Comparison of ENCODE assay signal across 8 cellular contexts in the genomic region with DNA sequence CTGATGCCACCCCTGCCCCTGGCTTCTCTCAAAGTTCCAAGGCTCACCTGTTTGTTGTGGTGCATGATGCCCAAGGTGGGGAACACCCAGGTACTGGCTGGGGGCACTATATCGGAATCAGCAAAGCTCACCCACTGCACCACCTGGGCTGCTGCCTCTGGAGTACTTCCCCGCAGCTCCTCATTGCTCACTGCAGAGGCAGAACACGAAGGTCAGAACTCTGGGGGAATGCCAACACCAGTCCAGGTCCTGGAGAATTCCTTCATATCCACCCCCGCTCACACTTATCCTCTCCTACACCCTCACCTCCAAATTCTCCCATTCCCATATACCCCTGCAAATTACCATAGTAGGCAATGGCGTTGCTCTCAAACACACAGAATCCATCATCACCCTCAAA. TPM values are rescaled to one million over a fixed set of nuclear protein-coding genes. Genes with fewer than 3 reads are reported as not detected.
DNase-seq lines count a peak whose midpoint lies in the region; ATAC-seq and TF ChIP-seq lines count a peak whose summit lies in the region.
"Not testable (repeated sequence)": the region's sequence is repeated elsewhere in the genome, so short reads cannot be mapped to it uniquely, and the experiment has no call there.

No MANE protein-coding gene starts in this region.

- not testable (repeated sequence) for H3K27me3 Mint-ChIP-seq in Caco-2 (ENCODE audit: insufficient read depth, unreplicated experiment); IgD-negative memory B cell; activated T-cell treated with anti-CD3 and anti-CD28 coated beads, Interleukin-2, amount 50 U/mL, for 4 hours (ENCODE audit: low read depth); MCF 10A (ENCODE audit: insufficient read depth, unreplicated experiment); type B pancreatic cell
- peaks cover 15% of the 10 kb centered on the region for H3K27me3 Mint-ChIP-seq in neural progenitor cell (ENCODE audit: insufficient read depth, low read depth)

- 93% methylated on average over 5 of the region's 5 CpGs for WGBS in SK-N-SH (ENCODE audit: low lambda C conversion rate)

- DNase-seq in Caco-2; SK-N-SH; activated T-cell treated with anti-CD3 and anti-CD28 coated beads, Interleukin-2, amount 50 U/mL, for 4 hours; MCF 10A (ENCODE audit: unreplicated experiment); neural progenitor cell (ENCODE audit: low spot score); type B pancreatic cell (ENCODE audit: extremely low spot score, unreplicated experiment): not testable (repeated sequence)

- H4K20me1 ChIP-seq in SK-N-SH (ENCODE audit: insufficient read depth) (peaks cover 45% of the 10 kb centered on the region), neural progenitor cell (ENCODE audit: low read depth) (peaks cover 71% of the 10 kb centered on the region)

- H3K27ac ChIP-seq in SK-N-SH (ENCODE audit: low read depth in 2 of 2, low read length in 1 of 2), result peak overlapping the region in 1 of 2 experiments; percentile 2; a peak in 1 of 4 replicates
- H3K27ac ChIP-seq in neural progenitor cell, result peak overlapping the region; percentile 10

- TF ChIP-seq CTCF in Caco-2 (IDR thresholded peaks at IDR 0.05; ENCODE audit: insufficient read depth in 1 of 2, low read depth in 1 of 2, low read length in 1 of 2, severe bottlenecking in 1 of 2, unreplicated experiment in 1 of 2); SK-N-SH (IDR thresholded peaks at IDR 0.05); MCF 10A (IDR thresholded peaks at IDR 0.05; ENCODE audit: unreplicated experiment); neural progenitor cell (IDR thresholded peaks at IDR 0.05); type B pancreatic cell (conservative IDR thresholded peaks at IDR 0.05): not testable (repeated sequence)

- peaks cover 95% of the 10 kb centered on the region for H3K36me3 Mint-ChIP-seq in Caco-2 (ENCODE audit: insufficient read depth, unreplicated experiment)
- not testable (repeated sequence) for H3K36me3 Mint-ChIP-seq in IgD-negative memory B cell
- peaks cover 53% of the 10 kb centered on the region for H3K36me3 Mint-ChIP-seq in activated T-cell treated with anti-CD3 and anti-CD28 coated beads, Interleukin-2, amount 50 U/mL, for 4 hours (ENCODE audit: insufficient read depth)
- H3K36me3 Mint-ChIP-seq in MCF 10A (ENCODE audit: insufficient read depth, unreplicated experiment), result peaks cover 76% of the 10 kb centered on the region
- H3K36me3 Mint-ChIP-seq in neural progenitor cell, result peaks cover 46% of the 10 kb centered on the region
- peaks cover 41% of the 10 kb centered on the region for H3K36me3 Mint-ChIP-seq in type B pancreatic cell

- H3K4me2 ChIP-seq in SK-N-SH (peak overlapping the region; percentile 95; the same call in 1 of the 2 replicates), neural progenitor cell (peak overlapping the region; percentile 84)

- H3K9me3 Mint-ChIP-seq in Caco-2 (ENCODE audit: unreplicated experiment); IgD-negative memory B cell; activated T-cell treated with anti-CD3 and anti-CD28 coated beads, Interleukin-2, amount 50 U/mL, for 4 hours; MCF 10A (ENCODE audit: unreplicated experiment); neural progenitor cell; type B pancreatic cell: not testable (repeated sequence)

- POLR2A ChIA-PET in Caco-2 (lab: Charles Lee); SK-N-SH (lab: Yijun Ruan, JAX): not testable (repeated sequence)
- POLR2A ChIA-PET in MCF 10A (lab: Yijun Ruan, JAX), result interaction anchor here (0.6 to 6.9 kb wide), 5 partner anchors 11 to 1737 kb away, joined by 3 to 164 read pairs (median 28); partner anchors contain the start of genes AHNAK and TUT1

- H3K27ac Mint-ChIP-seq in Caco-2 (ENCODE audit: unreplicated experiment) (peak overlapping the region; percentile 100), IgD-negative memory B cell (peak overlapping the region; percentile 4 to 93 (median 57)), MCF 10A (ENCODE audit: low read depth, unreplicated experiment) (peak overlapping the region; percentile 100)
- H3K27ac Mint-ChIP-seq in neural progenitor cell, type B pancreatic cell: not testable (repeated sequence)

- H3K4me1 Mint-ChIP-seq in Caco-2 (ENCODE audit: low read depth, unreplicated experiment), result peaks cover 51% of the 10 kb centered on the region
- peaks cover 26 to 47% (median 36%) of the 10 kb centered on the region in 3 donors for H3K4me1 Mint-ChIP-seq in IgD-negative memory B cell
- H3K4me1 Mint-ChIP-seq in activated T-cell treated with anti-CD3 and anti-CD28 coated beads, Interleukin-2, amount 50 U/mL, for 4 hours (ENCODE audit: low read depth), result peaks cover 62% of the 10 kb centered on the region
- H3K4me1 Mint-ChIP-seq in MCF 10A (ENCODE audit: insufficient read depth, unreplicated experiment), result peaks cover 42% of the 10 kb centered on the region
- peaks cover 38% of the 10 kb centered on the region for H3K4me1 Mint-ChIP-seq in neural progenitor cell
- H3K4me1 Mint-ChIP-seq in type B pancreatic cell (ENCODE audit: unreplicated experiment), result peaks cover 36% of the 10 kb centered on the region

- peaks cover 89% of the 10 kb centered on the region for H3K79me2 ChIP-seq in SK-N-SH (ENCODE audit: insufficient read depth)
- peaks cover 72% of the 10 kb centered on the region for H3K79me2 ChIP-seq in neural progenitor cell (ENCODE audit: low read depth)

- not testable (repeated sequence) for TF ChIP-seq EP300 in SK-N-SH (IDR thresholded peaks at IDR 0.05; ENCODE audit: borderline replicate concordance in 1 of 2, low read depth in 1 of 2, low read length in 1 of 2)

- H3K9ac ChIP-seq in SK-N-SH (0 out of 2 replicates have a peak overlapping the region, but pooled peaks have one; percentile 88), iPS-15b (ENCODE audit: low read depth, low read length) (peak overlapping the region; percentile 8), neural progenitor cell (peak overlapping the region; percentile 98)

- not testable (repeated sequence) for H3K4me3 ChIP-seq in Caco-2 (ENCODE audit: low read depth, low read length); neural progenitor cell
- peak overlapping the region in 1 of 2 experiments; percentile 2; a peak in 2 of 4 replicates for H3K4me3 ChIP-seq in SK-N-SH (ENCODE audit: low read depth in 2 of 2, low read length in 1 of 2)
- peak overlapping the region; percentile 100 for H3K4me3 ChIP-seq in iPS-15b (ENCODE audit: low read depth, low read length)

- H3F3A ChIP-seq in SK-N-SH (replicated peaks; ENCODE audit: insufficient read depth) (peaks cover 31% of the 10 kb centered on the region), neural progenitor cell (ENCODE audit: low read depth) (peaks cover 56% of the 10 kb centered on the region)

- H3K4me3 Mint-ChIP-seq in Caco-2 (ENCODE audit: unreplicated experiment) (peak overlapping the region; percentile 97), IgD-negative memory B cell (peak overlapping the region in 1 of 4 donors; percentile 97), MCF 10A (ENCODE audit: unreplicated experiment) (peak overlapping the region; percentile 100), neural progenitor cell (peak overlapping the region; percentile 62), type B pancreatic cell (peak overlapping the region; percentile 65)
- H3K4me3 Mint-ChIP-seq in activated T-cell treated with anti-CD3 and anti-CD28 coated beads, Interleukin-2, amount 50 U/mL, for 4 hours, result peak overlapping the region; percentile 98

- TF ChIP-seq RAD21 in SK-N-SH (IDR thresholded peaks at IDR 0.05; ENCODE audit: low read length), result not testable (repeated sequence)

- CTCF ChIA-PET in Caco-2 (lab: Charles Lee), result not testable (repeated sequence)
- CTCF ChIA-PET in SK-N-SH (lab: Yijun Ruan, JAX) (interaction anchor here (2.4 to 3.2 kb wide), 2 partner anchors 147 to 176 kb away, joined by 14 to 16 read pairs; no protein-coding TSS in a partner anchor), MCF 10A (lab: Yijun Ruan, JAX) (interaction anchor here (1.0 to 2.3 kb wide), 5 partner anchors 8 to 71 kb away, joined by 3 to 14 read pairs (median 5); no protein-coding TSS in a partner anchor)

- not testable (repeated sequence) for BruUV-seq in Caco-2 (replicated peaks; lab: Mats Ljungman, UMichigan); MCF 10A (replicated peaks; lab: Mats Ljungman, UMichigan)

- not testable (repeated sequence) for H3K36me3 ChIP-seq in Caco-2 (ENCODE audit: control insufficient read depth, insufficient read depth, low read length)
- H3K36me3 ChIP-seq in SK-N-SH (replicated peaks in 1 of 2; ENCODE audit: control insufficient read depth in 1 of 2, insufficient read depth in 2 of 2, low read length in 1 of 2) (peaks cover 53% of the 10 kb centered on the region in 2 experiments), iPS-15b (ENCODE audit: control insufficient read depth, insufficient read depth, low read length) (peaks cover 68% of the 10 kb centered on the region), neural progenitor cell (peaks cover 11% of the 10 kb centered on the region)

- ATAC-seq in activated T-cell treated with anti-CD3 and anti-CD28 coated beads, Interleukin-2, amount 50 U/mL, for 4 hours, result not testable (repeated sequence)

- H3K27me3 ChIP-seq in Caco-2 (replicated peaks; ENCODE audit: control insufficient read depth, insufficient read depth, low read length); SK-N-SH (ENCODE audit: insufficient read depth); iPS-15b (ENCODE audit: control insufficient read depth, insufficient read depth, low read length); neural progenitor cell: not testable (repeated sequence)

- H3K9me2 ChIP-seq in SK-N-SH, result not testable (repeated sequence)

- H2AFZ ChIP-seq in SK-N-SH (ENCODE audit: low read depth); neural progenitor cell (replicated peaks): not testable (repeated sequence)

- intact Hi-C loops in Caco-2 (cut with micrococcal nuclease; ENCODE audit: unreplicated experiment), result not testable (repeated sequence)
- intact Hi-C loops in MCF 10A (cut with micrococcal nuclease), result loop anchor here (5.0 kb wide), 1 partner anchor 41 kb away; the partner anchor contains the start of genes EML3 and ROM1

- not testable (repeated sequence) for H3K9me3 ChIP-seq in Caco-2; SK-N-SH; iPS-15b (ENCODE audit: control insufficient read depth, insufficient read depth, low read length); neural progenitor cell (ENCODE audit: low read depth)

- H3K4me1 ChIP-seq in Caco-2 (peaks cover 38% of the 10 kb centered on the region), SK-N-SH (ENCODE audit: control insufficient read depth in 1 of 2, insufficient read depth in 2 of 2, low read depth in 1 of 2, low read length in 1 of 2) (peaks cover 19 to 28% of the 10 kb centered on the region in 2 experiments; a peak in 3 of 4 replicates), neural progenitor cell (peaks cover 23% of the 10 kb centered on the region)
- H3K4me1 ChIP-seq in iPS-15b (ENCODE audit: control insufficient read depth, insufficient read depth, low read length), result not testable (repeated sequence)

RNA-seq across cellular contexts. Expression of gene EEF1G, which starts 2.2 kb away (rescaled TPM):
- 2,004 and 2,035 TPM in 2 replicates for total RNA-seq in Caco-2 (2022)
- polyA plus RNA-seq in IgD-negative memory B cell, result 1,657 TPM
- polyA plus RNA-seq in SK-N-SH (2012; rRNA removed), result 1,853 and 2,105 TPM in 2 replicates
- polyA plus RNA-seq in SK-N-SH (2012; cell fraction: cytosol; rRNA removed), result 1,837 and 2,039 TPM in 2 replicates
- 604 and 627 TPM in 2 replicates for polyA plus RNA-seq in SK-N-SH (2012; cell fraction: nucleus; rRNA removed)
- 1,000 to 10,000 TPM; 1,775 to 1,880 (median 1,879) TPM for total RNA-seq in activated T-cell treated with anti-CD3 and anti-CD28 coated beads, Interleukin-2, amount 50 U/mL, for 4 hours
- total RNA-seq in MCF 10A (2022), result 1,510 and 1,855 TPM in 2 replicates
- total RNA-seq in neural progenitor cell (ENCODE audit: low replicate concordance), result 2,358 and 3,183 TPM in 2 replicates
- total RNA-seq in type B pancreatic cell (ENCODE audit: low replicate concordance), result 1,846 and 2,051 TPM in 2 replicates

RNA-seq across cellular contexts. Expression of gene TUT1, which starts 19.8 kb away (rescaled TPM):
- total RNA-seq in Caco-2 (2022) (27.2 and 30.2 TPM in 2 replicates), MCF 10A (2022) (26.0 and 28.3 TPM in 2 replicates), neural progenitor cell (ENCODE audit: low replicate concordance) (4.8 and 23.1 TPM in 2 replicates), type B pancreatic cell (ENCODE audit: low replicate concordance) (15.0 and 22.1 TPM in 2 replicates)
- polyA plus RNA-seq in IgD-negative memory B cell (19.2 TPM), SK-N-SH (2012; rRNA removed) (27.3 and 30.0 TPM in 2 replicates)
- polyA plus RNA-seq in SK-N-SH (2012; cell fraction: cytosol; rRNA removed), result 10.5 and 13.8 TPM in 2 replicates
- 97.9 and 105 TPM in 2 replicates for polyA plus RNA-seq in SK-N-SH (2012; cell fraction: nucleus; rRNA removed)
- 10 to 100 TPM; 39.4 to 46.1 (median 41.6) TPM for total RNA-seq in activated T-cell treated with anti-CD3 and anti-CD28 coated beads, Interleukin-2, amount 50 U/mL, for 4 hours

RNA-seq across cellular contexts. Expression of gene AHNAK, which starts 24.9 kb away (rescaled TPM):
- total RNA-seq in Caco-2 (2022) (312 and 324 TPM in 2 replicates), MCF 10A (2022) (416 and 429 TPM in 2 replicates), neural progenitor cell (ENCODE audit: low replicate concordance) (14.9 and 15.0 TPM in 2 replicates), type B pancreatic cell (ENCODE audit: low replicate concordance) (302 and 656 TPM in 2 replicates)
- polyA plus RNA-seq in IgD-negative memory B cell (107 TPM), SK-N-SH (2012; rRNA removed) (57.8 and 62.3 TPM in 2 replicates)
- polyA plus RNA-seq in SK-N-SH (2012; cell fraction: cytosol; rRNA removed), result 49.7 and 55.0 TPM in 2 replicates
- 78.7 and 115 TPM in 2 replicates for polyA plus RNA-seq in SK-N-SH (2012; cell fraction: nucleus; rRNA removed)
- 10 to 100 TPM; 12.3 to 22.7 (median 13.3) TPM for total RNA-seq in activated T-cell treated with anti-CD3 and anti-CD28 coated beads, Interleukin-2, amount 50 U/mL, for 4 hours

RNA-seq across cellular contexts. Expression of gene MTA2, which starts 30.2 kb away (rescaled TPM):
- total RNA-seq in Caco-2 (2022), result 134 and 135 TPM in 2 replicates
- polyA plus RNA-seq in IgD-negative memory B cell, result 32.9 TPM
- 18.4 and 20.6 TPM in 2 replicates for polyA plus RNA-seq in SK-N-SH (2012; rRNA removed)
- polyA plus RNA-seq in SK-N-SH (2012; cell fraction: cytosol; rRNA removed), result 12.7 and 15.6 TPM in 2 replicates
- polyA plus RNA-seq in SK-N-SH (2012; cell fraction: nucleus; rRNA removed), result 57.9 and 72.2 TPM in 2 replicates
- total RNA-seq in activated T-cell treated with anti-CD3 and anti-CD28 coated beads, Interleukin-2, amount 50 U/mL, for 4 hours, result 100 to 1,000 TPM; 217 to 224 (median 220) TPM
- 139 and 176 TPM in 2 replicates for total RNA-seq in MCF 10A (2022)
- total RNA-seq in neural progenitor cell (ENCODE audit: low replicate concordance), result 108 and 135 TPM in 2 replicates
- 148 and 152 TPM in 2 replicates for total RNA-seq in type B pancreatic cell (ENCODE audit: low replicate concordance)

RNA-seq across cellular contexts. Expression of gene EML3, which starts 41.1 kb away (rescaled TPM):
- total RNA-seq in Caco-2 (2022) (61.2 and 68.7 TPM in 2 replicates), MCF 10A (2022) (33.9 and 43.7 TPM in 2 replicates), neural progenitor cell (ENCODE audit: low replicate concordance) (4.0 and 26.6 TPM in 2 replicates), type B pancreatic cell (ENCODE audit: low replicate concordance) (46.0 and 76.0 TPM in 2 replicates)
- polyA plus RNA-seq in IgD-negative memory B cell (13.8 TPM), SK-N-SH (2012; rRNA removed) (43.0 and 47.8 TPM in 2 replicates)
- 14.5 and 19.5 TPM in 2 replicates for polyA plus RNA-seq in SK-N-SH (2012; cell fraction: cytosol; rRNA removed)
- 247 and 252 TPM in 2 replicates for polyA plus RNA-seq in SK-N-SH (2012; cell fraction: nucleus; rRNA removed)
- 100 to 1,000 TPM; 145 to 160 (median 155) TPM for total RNA-seq in activated T-cell treated with anti-CD3 and anti-CD28 coated beads, Interleukin-2, amount 50 U/mL, for 4 hours

Comparison
In these comparisons a context has a peak if more than half of its experiments do, and no peak if none do; other contexts are left out.
1. H3K9ac ChIP-seq: peak in every context shown above with its lines; median percentile 98 in neural progenitor cell; 88 in SK-N-SH; 8 in iPS-15b.
2. RNA of gene AHNAK, which starts 24.9 kb away (total RNA-seq): 416 to 429 TPM in MCF 10A, 312 to 324 TPM in Caco-2 and 302 to 656 TPM in type B pancreatic cell; 14.9 to 15.0 TPM in neural progenitor cell and 12.3 to 22.7 TPM in activated T-cell treated with anti-CD3 and anti-CD28 coated beads, Interleukin-2, amount 50 U/mL, for 4 hours; every median in the first group is over 10 times any median in the second.